18 cellular contexts compared by ENCODE assay signal in the genomic region with DNA sequence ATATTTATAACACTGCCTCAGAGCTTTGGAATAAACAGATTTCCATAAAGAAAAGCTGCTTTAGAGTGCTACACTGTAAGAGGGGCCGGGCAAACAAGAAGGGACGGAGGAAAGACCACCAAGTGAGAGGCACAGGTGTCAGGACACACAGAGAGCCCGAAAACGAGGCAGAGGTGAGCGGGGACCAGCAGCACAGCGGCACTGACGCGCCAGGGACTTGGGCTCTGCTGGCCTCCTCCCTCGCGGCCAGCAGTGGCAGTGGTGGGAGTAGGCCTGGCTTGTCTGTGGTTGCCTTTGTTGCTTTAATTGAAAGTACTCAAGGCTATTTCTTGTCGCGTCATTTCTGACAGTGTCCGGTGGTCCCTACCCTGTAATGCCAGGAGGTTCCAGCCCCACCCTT. TPM values are rescaled to one million over a fixed set of nuclear protein-coding genes. Genes with fewer than 3 reads are reported as not detected.
DNase-seq lines count a peak whose midpoint lies in the region; ATAC-seq, FAIRE-seq and TF ChIP-seq lines count a peak whose summit lies in the region.
"Had no signal": no experiment of that assay in that cellular context is flagged by ENCODE, and none has a peak within 500 bp of the region (broad histone marks: within the 10 kb centered on the region; RNA-seq: fewer than 3 reads in every experiment).

No MANE protein-coding gene starts in this region.

- intact Hi-C loops in testis (cut with DNase I; ENCODE audit: low total_unique reads), result no loop called here

- peaks cover 4% of the 10 kb centered on the region for H3K9me3 Mint-ChIP-seq in glutamatergic neuron (ENCODE audit: unreplicated experiment)

- H3K27me3 ChIP-seq in osteoblast (ENCODE audit: insufficient read depth, low read length) (no peaks in the 10 kb centered on the region), testis (no peaks in the 10 kb centered on the region)
- H3K27me3 ChIP-seq: SJCRH30 had no signal

- H3K4me3 Mint-ChIP-seq in glutamatergic neuron (ENCODE audit: unreplicated experiment), result no peak overlapping the region

- no peaks in the 10 kb centered on the region for H3K79me2 ChIP-seq in osteoblast (ENCODE audit: insufficient read depth, low read length)

- H3K9me3 ChIP-seq in osteoblast (ENCODE audit: low read depth, low read length) (no peaks in the 10 kb centered on the region), testis (no peaks in the 10 kb centered on the region)
- H3K9me3 ChIP-seq: A549, SJCRH30 had no signal

- no peak overlapping the region for H3K27ac ChIP-seq in osteoblast (ENCODE audit: low read depth, low read length)
- peak overlapping the region in 1 of 2 donors; percentile 12 for H3K27ac ChIP-seq in testis
- H3K27ac ChIP-seq: A549, SJCRH30 had no signal

- TF ChIP-seq CTCF in glutamatergic neuron (IDR thresholded peaks at IDR 0.05; ENCODE audit: partially characterized antibody, unreplicated experiment), result no peak
- TF ChIP-seq CTCF in osteoblast (IDR thresholded peaks at IDR 0.05; ENCODE audit: extremely low read depth, low read depth, low read length), result no peak
- TF ChIP-seq CTCF in testis (IDR thresholded peaks at IDR 0.05), result no peak

- ATAC-seq in HG03097 (IDR thresholded peaks at IDR 0.05; ENCODE audit: low FRiP score, unreplicated experiment), result no peak
- ATAC-seq: A549, PC-3 had no signal

- H3K4me2 ChIP-seq in osteoblast (ENCODE audit: insufficient read depth, low read length), result no peak overlapping the region
- H3K4me2 ChIP-seq: A549 had no signal

- 63 to 88% methylated on average over 13 of the region's 13 CpGs for WGBS in testis, 2 donors

- no peaks in the 10 kb centered on the region for H3K36me3 Mint-ChIP-seq in glutamatergic neuron (ENCODE audit: unreplicated experiment)

- H3K27me3 Mint-ChIP-seq in glutamatergic neuron (ENCODE audit: unreplicated experiment), result peaks cover 8% of the 10 kb centered on the region

- peaks cover 33% of the 10 kb centered on the region for H3K4me1 ChIP-seq in osteoblast (ENCODE audit: insufficient read depth, low read length)
- peaks cover 17% of the 10 kb centered on the region for H3K4me1 ChIP-seq in testis

- H3K4me3 ChIP-seq in osteoblast (ENCODE audit: insufficient read depth, low read length) (no peak overlapping the region), testis (no peak overlapping the region)
- H3K4me3 ChIP-seq: A549, SJCRH30 had no signal

- TF ChIP-seq POLR2A in testis (IDR thresholded peaks at IDR 0.05), result no peak

- peaks cover 34% of the 10 kb centered on the region for H3K4me1 Mint-ChIP-seq in glutamatergic neuron (ENCODE audit: low read depth, unreplicated experiment)

- peak overlapping the region; percentile 68 for H3K27ac Mint-ChIP-seq in glutamatergic neuron (ENCODE audit: unreplicated experiment)

- peak; percentile 9 for FAIRE-seq in HTR-8/SVneo (lab: Jason Lieb, UNC)
- FAIRE-seq: A549 had no signal

- H4K20me1 ChIP-seq in osteoblast (ENCODE audit: insufficient read depth, low read length), result no peaks in the 10 kb centered on the region

- DNase-seq in HTR-8/SVneo (ENCODE audit: insufficient read length, low spot score) (no peak), glutamatergic neuron (peak; percentile 12), osteoblast (ENCODE audit: insufficient read length, low spot score, missing footprints) (peak; percentile 35), testis (peak; percentile 66), T-helper 9 cell (no peak)
- no peak for DNase-seq in activated CD4-positive, alpha-beta T cell treated with anti-CD3 and anti-CD28 coated beads, Interleukin-2, amount 50 U/mL, for 48 hours
- DNase-seq: C1 segment of cervical spinal cord, DMS79 treated with DMSO at 0.1 percent for 48 hours, KBM-7, NCI-H1105 treated with DMSO at 0.1 percent for 48 hours, NCI-H187, NCI-H2227 treated with DMSO at 0.1 percent for 48 hours, NCI-H524, PC-3, RPMI8226, SJCRH30 had no signal

- H3K36me3 ChIP-seq in osteoblast (ENCODE audit: insufficient read depth, low read length) (no peaks in the 10 kb centered on the region), testis (ENCODE audit: low read depth, missing control alignments) (no peaks in the 10 kb centered on the region)
- H3K36me3 ChIP-seq: SJCRH30 had no signal

- H2AFZ ChIP-seq in osteoblast (ENCODE audit: low read length), result no peak overlapping the region

RNA-seq across cellular contexts. Expression of gene FAM20C, which starts 39.7 kb away (rescaled TPM):
- total RNA-seq in glutamatergic neuron (ENCODE audit: unreplicated experiment) (199 TPM), osteoblast (38.6 and 46.0 TPM in 2 replicates), testis (10 to 100 TPM; 34.0 to 36.7 TPM)
- polyA plus RNA-seq in testis (ENCODE audit: insufficient read depth, low read depth, low replicate concordance), result 14.0 TPM

Comparison
In these comparisons a context has a peak if more than half of its experiments do, and no peak if none do; other contexts are left out.
1. DNase-seq: peak in glutamatergic neuron (single experiment), osteoblast (single experiment) and testis (single experiment); none in HTR-8/SVneo (single experiment), activated CD4-positive, alpha-beta T cell treated with anti-CD3 and anti-CD28 coated beads, Interleukin-2, amount 50 U/mL, for 48 hours (0 of 2) and T-helper 9 cell (single experiment).